8 cellular contexts compared by ENCODE assay signal in genomic region chr16:25110392-25110947, GRCh38. TPM values are rescaled to one million over a fixed set of nuclear protein-coding genes. Genes with fewer than 3 reads are reported as not detected.
DNase-seq lines count a peak whose midpoint lies in the region; ATAC-seq, FAIRE-seq and TF ChIP-seq lines count a peak whose summit lies in the region.

No MANE protein-coding gene starts in this region.

- H3K56ac ChIP-seq in IMR-90 (ENCODE audit: extremely low read depth, insufficient read depth, low read length): no peak overlapping the region; the same call in 1 of the 2 replicates

- H3K4ac ChIP-seq in IMR-90 (ENCODE audit: low read depth, low read length): peak overlapping the region; percentile 78

- H3K27me3 Mint-ChIP-seq in activated T-helper 2 cell treated with anti-CD3 and anti-CD28 coated beads, Interferon-gamma antibody, Interleukin-2, Interleukin-4, amounts not matched to agents 10 μg/mL and 5 μg/mL and 100 μg/mL, durations not matched to agents 14 hours and 24 hours and 36 hours (ENCODE audit: low read depth): no peaks in the 10 kb centered on the region
- no peaks in the 10 kb centered on the region for H3K27me3 Mint-ChIP-seq in stimulated activated naive CD8-positive, alpha-beta T cell treated with anti-CD3 and anti-CD28 coated beads, Interleukin-15, amount 100 ng/mL, for 72 hours

- no peak overlapping the region; the same call in 1 of the 2 replicates for H3K18ac ChIP-seq in IMR-90 (ENCODE audit: low read depth, low read length)

- in situ Hi-C loops in IMR-90 (cut with MboI; ENCODE audit: low sequenced_read_pairs): no loop called here

- TF ChIP-seq RAD21 in IMR-90 (IDR thresholded peaks at IDR 0.05; ENCODE audit: low read length): no peak

- TF ChIP-seq POLR2A in IMR-90 (IDR thresholded peaks at IDR 0.05; ENCODE audit: low read depth, low read length): no peak

- H2BK120ac ChIP-seq in IMR-90 (ENCODE audit: low read depth, low read length): peak overlapping the region; percentile 80

- no peak for TF ChIP-seq CTCF in BE2C (IDR thresholded peaks at IDR 0.05; ENCODE audit: low read depth, low read length)
- no peak for TF ChIP-seq CTCF in IMR-90 (conservative IDR thresholded peaks at IDR 0.05; ENCODE audit: low read depth, low read length)
- no peak for TF ChIP-seq CTCF in kidney (IDR thresholded peaks at IDR 0.05; ENCODE audit: borderline replicate concordance, extremely low read depth, insufficient read depth)

- peak overlapping the region; percentile 77 for H3K4me2 ChIP-seq in IMR-90 (ENCODE audit: low read depth, low read length)

- WGBS in IMR-90 (ENCODE audit: extremely low coverage in 2 of 2, insufficient read length in 1 of 2), 2 experiments: 20% methylated on average over 1 of the region's 7 CpGs; no CpG with 5 or more reads in 1 of the 2 experiments

- H2BK20ac ChIP-seq in IMR-90 (ENCODE audit: low read depth, low read length): peak overlapping the region; percentile 83

- no peaks in the 10 kb centered on the region for H3K9me3 Mint-ChIP-seq in activated T-helper 2 cell treated with anti-CD3 and anti-CD28 coated beads, Interferon-gamma antibody, Interleukin-2, Interleukin-4, amounts not matched to agents 10 μg/mL and 5 μg/mL and 100 μg/mL, durations not matched to agents 14 hours and 24 hours and 36 hours
- H3K9me3 Mint-ChIP-seq in stimulated activated naive CD8-positive, alpha-beta T cell treated with anti-CD3 and anti-CD28 coated beads, Interleukin-15, amount 100 ng/mL, for 72 hours: no peaks in the 10 kb centered on the region

- H4K5ac ChIP-seq in IMR-90 (ENCODE audit: low read depth, low read length): no peak overlapping the region; the same call in 1 of the 2 replicates

- peaks cover 16% of the 10 kb centered on the region; the same call in 1 of the 2 replicates for H3K9me1 ChIP-seq in IMR-90 (ENCODE audit: insufficient read depth, low read length)

- peak overlapping the region; percentile 51 for H2BK15ac ChIP-seq in IMR-90 (ENCODE audit: low read depth, low read length)

- no peak for FAIRE-seq in kidney (lab: Jason Lieb, UNC)

- H2AK9ac ChIP-seq in IMR-90 (replicated peaks; ENCODE audit: low read depth, low read length, poor library complexity): no peak overlapping the region

- dilution Hi-C loops in IMR-90 (cut with HindIII; ENCODE audit: low sequenced_read_pairs, unreplicated experiment): no loop called here

- peak overlapping the region; percentile 95 for H3K4me3 Mint-ChIP-seq in activated T-helper 2 cell treated with anti-CD3 and anti-CD28 coated beads, Interferon-gamma antibody, Interleukin-2, Interleukin-4, amounts not matched to agents 10 μg/mL and 5 μg/mL and 100 μg/mL, durations not matched to agents 14 hours and 24 hours and 36 hours (ENCODE audit: low read depth)
- H3K4me3 Mint-ChIP-seq in stimulated activated naive CD8-positive, alpha-beta T cell treated with anti-CD3 and anti-CD28 coated beads, Interleukin-15, amount 100 ng/mL, for 72 hours: peak overlapping the region; percentile 90 to 98

- peak overlapping the region; percentile 98 for H3K27ac Mint-ChIP-seq in activated T-helper 2 cell treated with anti-CD3 and anti-CD28 coated beads, Interferon-gamma antibody, Interleukin-2, Interleukin-4, amounts not matched to agents 10 μg/mL and 5 μg/mL and 100 μg/mL, durations not matched to agents 14 hours and 24 hours and 36 hours
- H3K27ac Mint-ChIP-seq in stimulated activated naive CD8-positive, alpha-beta T cell treated with anti-CD3 and anti-CD28 coated beads, Interleukin-15, amount 100 ng/mL, for 72 hours: peak overlapping the region; percentile 96 to 97

- H3K23ac ChIP-seq in IMR-90 (ENCODE audit: low read depth, low read length): peak overlapping the region; percentile 88; the same call in 1 of the 2 replicates

- H3K4me1 ChIP-seq in BE2C (no peaks in the 10 kb centered on the region), IMR-90 (ENCODE audit: control insufficient read depth, insufficient read depth, low read length) (peaks cover 5% of the 10 kb centered on the region), kidney (ENCODE audit: control insufficient read depth in 1 of 2, insufficient read depth in 1 of 2, low read depth in 1 of 2, low read length in 2 of 2) (peaks cover 18 to 20% of the 10 kb centered on the region in 2 donors)

- ATAC-seq in IMR-90 (ENCODE audit: low read depth): no peak
- ATAC-seq in stimulated activated naive CD8-positive, alpha-beta T cell treated with anti-CD3 and anti-CD28 coated beads, Interleukin-15, amount 100 ng/mL, for 72 hours: no peak

- peak overlapping the region; percentile 43 for H3K14ac ChIP-seq in IMR-90 (replicated peaks; ENCODE audit: low read depth, low read length)

- no peaks in the 10 kb centered on the region for H3K27me3 ChIP-seq in BE2C
- H3K27me3 ChIP-seq in IMR-90 (ENCODE audit: control insufficient read depth, insufficient read depth, low read length): no peaks in the 10 kb centered on the region

- peak overlapping the region; percentile 78 for H3K27ac ChIP-seq in IMR-90 (ENCODE audit: insufficient read depth, low read length)
- no peak overlapping the region for H3K27ac ChIP-seq in kidney (ENCODE audit: low read depth in 2 of 2, low read length in 2 of 2)

- H3K9me3 ChIP-seq in BE2C (no peaks in the 10 kb centered on the region), IMR-90 (ENCODE audit: control insufficient read depth, insufficient read depth, low read length) (no peaks in the 10 kb centered on the region), kidney (ENCODE audit: control insufficient read depth in 1 of 2, low read length in 2 of 2) (no peaks in the 10 kb centered on the region)

- no peak overlapping the region for H2AFZ ChIP-seq in IMR-90 (replicated peaks; ENCODE audit: low read length, poor library complexity)

- no peaks in the 10 kb centered on the region for H4K20me1 ChIP-seq in IMR-90 (ENCODE audit: insufficient read depth, low read length)

- H3K9ac ChIP-seq in IMR-90 (ENCODE audit: low read depth, low read length) (peak overlapping the region; percentile 78; the same call in 1 of the 2 replicates), kidney (ENCODE audit: low read length in 2 of 2) (no peak overlapping the region)

- peak overlapping the region; percentile 58; the same call in 1 of the 2 replicates for H4K91ac ChIP-seq in IMR-90 (ENCODE audit: insufficient read depth, low read depth, low read length)

- H3K4me1 Mint-ChIP-seq in activated T-helper 2 cell treated with anti-CD3 and anti-CD28 coated beads, Interferon-gamma antibody, Interleukin-2, Interleukin-4, amounts not matched to agents 10 μg/mL and 5 μg/mL and 100 μg/mL, durations not matched to agents 14 hours and 24 hours and 36 hours (ENCODE audit: low read depth): peaks cover 50% of the 10 kb centered on the region
- peaks cover 75% of the 10 kb centered on the region for H3K4me1 Mint-ChIP-seq in stimulated activated naive CD8-positive, alpha-beta T cell treated with anti-CD3 and anti-CD28 coated beads, Interleukin-15, amount 100 ng/mL, for 72 hours

- peaks cover 22 to 68% of the 10 kb centered on the region in 2 experiments for H3K79me1 ChIP-seq in IMR-90 (ENCODE audit: low read depth in 1 of 2, low read length in 2 of 2)

- H3K4me3 ChIP-seq in BE2C (ENCODE audit: low read depth, low read length): peak overlapping the region; percentile 77
- peak overlapping the region; percentile 58 for H3K4me3 ChIP-seq in IMR-90 (ENCODE audit: insufficient read depth, low read depth, low read length)
- H3K4me3 ChIP-seq in kidney (ENCODE audit: low read length in 2 of 2): peak overlapping the region; percentile 90 to 94

- CTCF ChIA-PET in IMR-90 (lab: Yijun Ruan, JAX): no interaction called here

- POLR2A ChIA-PET in IMR-90 (lab: Charles Lee; ENCODE audit: unreplicated experiment): no interaction called here

- DNase-seq in BE2C: no peak
- no peak for DNase-seq in IMR-90
- no peak for DNase-seq in activated T-helper 2 cell treated with anti-CD3 and anti-CD28 coated beads, Interferon-gamma antibody, Interleukin-2, Interleukin-4, amounts not matched to agents 10 μg/mL and 5 μg/mL and 100 μg/mL, durations not matched to agents 14 hours and 24 hours and 36 hours (ENCODE audit: low spot score)
- no peak for DNase-seq in kidney
- peak in 1 of 2 donors; percentile 48 for DNase-seq in stimulated activated naive CD8-positive, alpha-beta T cell treated with anti-CD3 and anti-CD28 coated beads, Interleukin-15, amount 100 ng/mL, for 72 hours
- DNase-seq in HuH-7 (ENCODE audit: low spot score): no peak
- no peak for DNase-seq in NCI-H187 treated with DMSO at 0.1 percent for 48 hours (lab: John Stamatoyannopoulos, UW)
- DNase-seq in DMS153 (lab: John Stamatoyannopoulos, UW): no peak

- no TSS peak for BruUV-seq in IMR-90 (replicated peaks; lab: Mats Ljungman, UMichigan)

- no peaks in the 10 kb centered on the region for H3K36me3 Mint-ChIP-seq in activated T-helper 2 cell treated with anti-CD3 and anti-CD28 coated beads, Interferon-gamma antibody, Interleukin-2, Interleukin-4, amounts not matched to agents 10 μg/mL and 5 μg/mL and 100 μg/mL, durations not matched to agents 14 hours and 24 hours and 36 hours (ENCODE audit: low read depth)

- H2BK5ac ChIP-seq in IMR-90 (ENCODE audit: low read depth, low read length, poor library complexity, severe bottlenecking): peak overlapping the region; percentile 82

- intact Hi-C loops in IMR-90 (cut with micrococcal nuclease): loop anchor here (10.0 kb wide), 1 partner anchor 276 kb away; no protein-coding TSS in a partner anchor
- intact Hi-C loops in activated T-helper 2 cell treated with anti-CD3 and anti-CD28 coated beads, Interferon-gamma antibody, Interleukin-2, Interleukin-4, amounts not matched to agents 10 μg/mL and 5 μg/mL and 100 μg/mL, durations not matched to agents 14 hours and 24 hours and 36 hours (cut with micrococcal nuclease): no loop called here
- intact Hi-C loops in kidney (cut with DNase I): no loop called here

- H2AK5ac ChIP-seq in IMR-90 (ENCODE audit: low read depth, low read length): peak overlapping the region; percentile 71; the same call in 1 of the 2 replicates

- H4K8ac ChIP-seq in IMR-90 (ENCODE audit: low read depth in 2 of 2, low read length in 2 of 2): peak overlapping the region; percentile 21 to 71; a peak in 3 of 4 replicates

- H3K36me3 ChIP-seq in BE2C: no peaks in the 10 kb centered on the region
- H3K36me3 ChIP-seq in IMR-90 (ENCODE audit: control insufficient read depth, insufficient read depth, low read length): peaks cover 4% of the 10 kb centered on the region; the same call in 1 of the 2 replicates
- peaks cover 0 to 10% of the 10 kb centered on the region in 2 donors for H3K36me3 ChIP-seq in kidney (ENCODE audit: control insufficient read depth in 1 of 2, insufficient read depth in 2 of 2, low read length in 2 of 2)

TF ChIP-seq in IMR-90, 13 proteins besides CTCF, POLR2A, EP300 and RAD21 (continues in another document):
- TF ChIP-seq SMC3 (IDR thresholded peaks at IDR 0.05; ENCODE audit: low read depth, low read length): no peak

RNA-seq across cellular contexts. Expression of gene LCMT1, which starts 1.1 kb away (rescaled TPM):
- polyA plus RNA-seq in BE2C (2012; ENCODE audit: insufficient read depth, insufficient read length, low read depth): 73.7 TPM
- 60.0 and 60.4 TPM in 2 replicates for total RNA-seq in IMR-90 (2012; rRNA removed)
- polyA plus RNA-seq in IMR-90 (2012; rRNA removed): 30.5 and 33.1 TPM in 2 replicates
- 19.3 and 26.9 TPM in 2 replicates for polyA plus RNA-seq in IMR-90 (2012; cell fraction: cytosol; rRNA removed)
- polyA plus RNA-seq in IMR-90 (2012; cell fraction: nucleus; rRNA removed; ENCODE audit: low replicate concordance): 12.0 and 37.3 TPM in 2 replicates
- total RNA-seq in activated T-helper 2 cell treated with anti-CD3 and anti-CD28 coated beads, Interferon-gamma antibody, Interleukin-2, Interleukin-4, amounts not matched to agents 10 μg/mL and 5 μg/mL and 100 μg/mL, durations not matched to agents 14 hours and 24 hours and 36 hours: 34.1 and 38.6 TPM in 2 replicates
- 44.8 TPM for total RNA-seq in kidney
- polyA plus RNA-seq in kidney (ENCODE audit: insufficient read depth, low read depth, low replicate concordance): 52.9 TPM
